ENCODE assay signal across 1 cellular context in the genomic region with DNA sequence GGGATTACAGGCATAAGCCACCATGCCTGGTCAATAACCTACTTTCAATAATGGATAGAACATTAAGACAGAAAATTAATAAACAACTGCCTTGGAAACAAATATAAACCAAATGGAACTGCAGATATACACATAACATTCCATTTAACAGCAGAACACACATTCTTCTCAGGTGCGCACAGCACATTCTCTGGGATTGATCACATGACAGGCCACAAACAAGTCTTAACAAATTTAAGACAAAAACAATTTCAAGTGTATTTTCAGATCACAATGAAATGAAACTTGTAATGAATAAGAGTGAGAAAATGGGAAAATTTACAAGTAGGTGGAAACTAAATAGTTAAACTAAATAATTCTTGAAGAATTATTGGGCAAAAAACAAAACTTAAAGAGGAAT.
TF ChIP-seq lines count a peak whose summit lies in the region.

No MANE protein-coding gene starts in this region.

TF ChIP-seq in K562, 482 proteins besides CTCF, POLR2A, EP300 and RAD21:
- TF ChIP-seq GTF2F1 (IDR thresholded peaks at IDR 0.05; ENCODE audit: low read depth, low read length) (no peak), NUFIP1 (IDR thresholded peaks at IDR 0.05; ENCODE audit: partially characterized antibody) (no peak), SMARCC2 (IDR thresholded peaks at IDR 0.05; ENCODE audit: low read depth) (no peak), KLF13 (tag; IDR thresholded peaks at IDR 0.05; ENCODE audit: borderline replicate concordance, low read depth) (no peak), RAD51 (IDR thresholded peaks at IDR 0.05; ENCODE audit: borderline replicate concordance, low read depth) (peak; percentile 66), ZNF830 (CRISPR knock-in tag; IDR thresholded peaks at IDR 0.05) (no peak), IRF1 (CRISPR knock-in tag; IDR thresholded peaks at IDR 0.05; ENCODE audit: borderline replicate concordance) (no peak), PTTG1 (tag; IDR thresholded peaks at IDR 0.05; ENCODE audit: low read depth) (no peak), RFX7 (CRISPR knock-in tag; IDR thresholded peaks at IDR 0.05) (no peak), ZNF780A (CRISPR knock-in tag; IDR thresholded peaks at IDR 0.05) (no peak), CBFA2T2 (conservative IDR thresholded peaks at IDR 0.05) (0 out of 2 replicates have a peak, but pooled peaks have one; percentile 17)
- TF ChIP-seq, protein P1, sequence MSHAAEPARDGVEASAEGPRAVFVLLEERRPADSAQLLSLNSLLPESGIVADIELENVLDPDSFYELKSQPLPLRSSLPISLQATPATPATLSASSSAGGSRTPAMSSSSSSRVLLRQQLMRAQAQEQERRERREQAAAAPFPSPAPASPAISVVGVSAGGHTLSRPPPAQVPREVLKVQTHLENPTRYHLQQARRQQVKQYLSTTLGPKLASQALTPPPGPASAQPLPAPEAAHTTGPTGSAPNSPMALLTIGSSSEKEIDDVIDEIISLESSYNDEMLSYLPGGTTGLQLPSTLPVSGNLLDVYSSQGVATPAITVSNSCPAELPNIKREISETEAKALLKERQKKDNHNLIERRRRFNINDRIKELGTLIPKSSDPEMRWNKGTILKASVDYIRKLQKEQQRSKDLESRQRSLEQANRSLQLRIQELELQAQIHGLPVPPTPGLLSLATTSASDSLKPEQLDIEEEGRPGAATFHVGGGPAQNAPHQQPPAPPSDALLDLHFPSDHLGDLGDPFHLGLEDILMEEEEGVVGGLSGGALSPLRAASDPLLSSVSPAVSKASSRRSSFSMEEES (CRISPR knock-in tag; IDR thresholded peaks at IDR 0.05), result peak; percentile 80
- TF ChIP-seq, protein P2, sequence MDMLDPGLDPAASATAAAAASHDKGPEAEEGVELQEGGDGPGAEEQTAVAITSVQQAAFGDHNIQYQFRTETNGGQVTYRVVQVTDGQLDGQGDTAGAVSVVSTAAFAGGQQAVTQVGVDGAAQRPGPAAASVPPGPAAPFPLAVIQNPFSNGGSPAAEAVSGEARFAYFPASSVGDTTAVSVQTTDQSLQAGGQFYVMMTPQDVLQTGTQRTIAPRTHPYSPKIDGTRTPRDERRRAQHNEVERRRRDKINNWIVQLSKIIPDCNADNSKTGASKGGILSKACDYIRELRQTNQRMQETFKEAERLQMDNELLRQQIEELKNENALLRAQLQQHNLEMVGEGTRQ (CRISPR knock-in tag; IDR thresholded peaks at IDR 0.05), result 0 out of 2 replicates have a peak, but pooled peaks have one; percentile 22
